ENCODE assay signal across 19 cellular contexts in the genomic region with DNA sequence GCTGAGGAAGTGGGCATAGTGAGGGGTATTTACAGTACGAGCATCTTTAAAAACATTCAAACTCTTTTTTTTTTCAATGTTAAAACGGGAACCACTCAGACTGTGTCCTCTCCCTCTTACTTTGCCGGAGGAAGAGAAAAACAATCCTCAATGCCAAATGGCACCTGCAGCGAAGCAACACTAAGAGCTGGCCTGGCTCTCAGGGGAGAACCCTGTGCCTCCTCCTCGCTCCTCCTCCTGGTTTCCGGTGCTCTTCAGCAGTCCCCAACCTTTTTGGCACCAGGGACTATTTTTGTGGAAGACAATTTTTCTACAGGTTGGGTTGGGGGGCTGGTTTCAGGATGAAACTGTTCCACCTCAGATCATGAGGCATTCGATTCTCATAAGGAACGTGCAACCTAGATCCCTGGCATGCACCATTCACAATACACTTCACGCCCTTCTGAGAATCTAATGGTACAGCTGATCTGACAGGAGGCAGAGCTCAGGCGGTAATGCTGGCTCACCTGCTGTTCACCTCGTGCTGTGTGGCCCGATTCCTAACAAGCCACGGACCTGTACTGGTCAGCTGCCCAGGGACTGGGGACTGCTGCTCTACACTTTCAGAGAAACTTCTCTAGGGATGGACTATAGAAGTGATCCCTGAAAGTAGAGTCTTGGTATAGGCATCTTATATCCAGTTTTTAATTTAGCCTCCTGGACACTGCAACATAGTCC.
"Had no signal": no experiment of that assay in that cellular context is flagged by ENCODE, and none has a peak within 500 bp of the region (broad histone marks: within the 10 kb centered on the region; RNA-seq: fewer than 3 reads in every experiment).

No MANE protein-coding gene starts in this region.

- H3K4me2 ChIP-seq: KMS-11, SK-N-SH had no signal

- H3K9ac ChIP-seq: KMS-11, SK-N-SH had no signal

- H3K4me3 ChIP-seq: K562 had no signal

- DNase-seq: IMR-90, Kasumi-1, MM.1S, NCI-H1092 treated with DMSO at 0.1 percent for 48 hours, NCI-H1436, NCI-H187, NCI-H2029, NCI-H2081 treated with DMSO at 0.1 percent for 48 hours, NCI-H2227 treated with DMSO at 0.1 percent for 48 hours, NCI-H524 treated with DMSO at 0.1 percent for 48 hours, NCI-H69, NCI-H774, PC-3, SHP77, SK-N-SH, SW 1271 had no signal

- H3K27ac ChIP-seq: KMS-11, RWPE1 had no signal

- H3K9me3 ChIP-seq: SK-N-SH had no signal
